Comparison of ENCODE assay signal across 8 cellular contexts in genomic region chr18:13216732-13217465, GRCh38. TPM values are rescaled to one million over a fixed set of nuclear protein-coding genes. Genes with fewer than 3 reads are reported as not detected.
A peak's percentile ranks its signal among the peaks of the same experiment; 100 is the strongest.
DNase-seq lines count a peak whose midpoint lies in the region; ATAC-seq and TF ChIP-seq lines count a peak whose summit lies in the region.

No MANE protein-coding gene starts in this region.

- H3K4me3 Mint-ChIP-seq in CD4-positive, alpha-beta T cell: peak overlapping the region; percentile 98

- peak; percentile 17 to 62 (median 38) for DNase-seq in CD4-positive, alpha-beta T cell
- DNase-seq in GM23248 (peak; percentile 24), SJSA1 (ENCODE audit: low read depth in 1 of 2, low spot score in 2 of 2) (no peak), ascending aorta (ENCODE audit: low spot score in 2 of 2) (peak in 1 of 2 donors; percentile 77), inferior parietal cortex (ENCODE audit: extremely low spot score) (peak; percentile 27), ureter (ENCODE audit: low spot score) (no peak), osteoblast (ENCODE audit: insufficient read length, low spot score, missing footprints) (no peak)
- DNase-seq in stimulated activated CD4-positive, alpha-beta T cell treated with anti-CD3 and anti-CD28 coated beads, Interleukin-1b, Interleukin-23, amount 100 ng/mL, for 48 hours: peak; percentile 45

- H3K27ac ChIP-seq in CD4-positive, alpha-beta T cell (ENCODE audit: low read depth, low read length): peak overlapping the region; percentile 15
- no peak overlapping the region for H3K27ac ChIP-seq in GM23248
- H3K27ac ChIP-seq in SJSA1: no peak overlapping the region
- H3K27ac ChIP-seq in ascending aorta: peak overlapping the region; percentile 89 to 92
- H3K27ac ChIP-seq in osteoblast (ENCODE audit: low read depth, low read length): no peak overlapping the region

- H4K20me1 ChIP-seq in GM23248 (ENCODE audit: insufficient read depth): no peaks in the 10 kb centered on the region
- H4K20me1 ChIP-seq in osteoblast (ENCODE audit: insufficient read depth, low read length): no peaks in the 10 kb centered on the region

- peaks cover 9% of the 10 kb centered on the region for H3K27me3 Mint-ChIP-seq in CD4-positive, alpha-beta T cell

- H3K79me2 ChIP-seq in GM23248 (ENCODE audit: insufficient read depth) (no peaks in the 10 kb centered on the region), osteoblast (ENCODE audit: insufficient read depth, low read length) (no peaks in the 10 kb centered on the region)

- H3K4me1 ChIP-seq in GM23248 (ENCODE audit: insufficient read depth) (no peaks in the 10 kb centered on the region), SJSA1 (replicated peaks) (peaks cover 14% of the 10 kb centered on the region), ascending aorta (peaks cover 3 to 16% of the 10 kb centered on the region in 2 donors), osteoblast (ENCODE audit: insufficient read depth, low read length) (no peaks in the 10 kb centered on the region)

- CTCF ChIA-PET in CD4-positive, alpha-beta T cell (lab: Charles Lee): interaction anchor here (0.7 to 1.9 kb wide), 20 partner anchors 10 to 414 kb away, joined by 3 to 7 read pairs (median 4); no protein-coding TSS in a partner anchor

- peaks cover 7% of the 10 kb centered on the region for H3K36me3 Mint-ChIP-seq in CD4-positive, alpha-beta T cell (ENCODE audit: low read depth)

- no peaks in the 10 kb centered on the region for H3K36me3 ChIP-seq in GM23248 (ENCODE audit: low read depth)
- H3K36me3 ChIP-seq in SJSA1: no peaks in the 10 kb centered on the region
- H3K36me3 ChIP-seq in ascending aorta: no peaks in the 10 kb centered on the region
- H3K36me3 ChIP-seq in osteoblast (ENCODE audit: insufficient read depth, low read length): no peaks in the 10 kb centered on the region

- POLR2A ChIA-PET in CD4-positive, alpha-beta T cell (lab: Charles Lee): interaction anchor here (0.6 to 2.0 kb wide), 16 partner anchors 51 to 509 kb away, joined by 3 to 12 read pairs (median 4); partner anchors contain the start of genes FAM210A and RNMT

- TF ChIP-seq CTCF in CD4-positive, alpha-beta T cell (IDR thresholded peaks at IDR 0.05): peak; percentile 21
- peak in 2 of 3 experiments; percentile 41 to 70 for TF ChIP-seq CTCF in ascending aorta (IDR thresholded peaks at IDR 0.05)
- TF ChIP-seq CTCF in osteoblast (IDR thresholded peaks at IDR 0.05; ENCODE audit: extremely low read depth, low read depth, low read length): no peak

- H2AFZ ChIP-seq in GM23248: no peak overlapping the region
- no peak overlapping the region for H2AFZ ChIP-seq in osteoblast (ENCODE audit: low read length)

- no peak overlapping the region for H3K4me2 ChIP-seq in GM23248 (ENCODE audit: unreplicated experiment)
- H3K4me2 ChIP-seq in osteoblast (ENCODE audit: insufficient read depth, low read length): no peak overlapping the region

- H3K4me1 Mint-ChIP-seq in CD4-positive, alpha-beta T cell (ENCODE audit: low read depth): peaks cover 42% of the 10 kb centered on the region

- WGBS in GM23248 (ENCODE audit: low coverage in 1 of 2, low lambda C conversion rate in 2 of 2, missing lambda C conversion rate in 2 of 2), 2 experiments: 7 to 9% methylated on average over 32 to 50 of the region's 59 CpGs

- in situ Hi-C loops in GM23248 (cut with MboI): loop anchor here (10.0 kb wide), 1 partner anchor 308 kb away; no protein-coding TSS in a partner anchor

- ATAC-seq in CD4-positive, alpha-beta T cell (ENCODE audit: poor library complexity): peak; percentile 37

- no peak overlapping the region for H3K9ac ChIP-seq in GM23248

- peak overlapping the region; percentile 90 for H3K27ac Mint-ChIP-seq in CD4-positive, alpha-beta T cell

- no peaks in the 10 kb centered on the region for H3K9me3 ChIP-seq in CD4-positive, alpha-beta T cell (ENCODE audit: control insufficient read depth, low read length)
- H3K9me3 ChIP-seq in GM23248 (ENCODE audit: low read depth) (no peaks in the 10 kb centered on the region), SJSA1 (replicated peaks) (no peaks in the 10 kb centered on the region), ascending aorta (no peaks in the 10 kb centered on the region), osteoblast (ENCODE audit: low read depth, low read length) (no peaks in the 10 kb centered on the region)

- intact Hi-C loops in CD4-positive, alpha-beta T cell (cut with DNase I, micrococcal nuclease): loop anchor here (1.0 to 10.0 kb wide), 14 partner anchors 50 to 585 kb away; partner anchors contain the start of genes FAM210A (in 2 of the 2) and RNMT (in 2 of the 2)
- intact Hi-C loops in ascending aorta (cut with DNase I): loop anchor here (1.0 to 5.0 kb wide), 6 partner anchors 44 to 585 kb away; no protein-coding TSS in a partner anchor

- peaks cover 7% of the 10 kb centered on the region; the same call in 1 of the 2 replicates for H3F3A ChIP-seq in GM23248 (ENCODE audit: insufficient read depth)

- H3K4me3 ChIP-seq in GM23248: peak overlapping the region; percentile 51; the same call in 1 of the 2 replicates
- peak overlapping the region; percentile 47 for H3K4me3 ChIP-seq in SJSA1
- H3K4me3 ChIP-seq in ascending aorta: peak overlapping the region; percentile 68 to 91
- no peak overlapping the region for H3K4me3 ChIP-seq in osteoblast (ENCODE audit: insufficient read depth, low read length)

- no peaks in the 10 kb centered on the region for H3K9me2 ChIP-seq in GM23248 (ENCODE audit: insufficient read depth)

- no peaks in the 10 kb centered on the region for H3K9me3 Mint-ChIP-seq in CD4-positive, alpha-beta T cell

- H3K27me3 ChIP-seq in CD4-positive, alpha-beta T cell (ENCODE audit: control insufficient read depth, insufficient read depth, low read length): peaks cover 5% of the 10 kb centered on the region
- peaks cover 79% of the 10 kb centered on the region for H3K27me3 ChIP-seq in GM23248 (replicated peaks; ENCODE audit: insufficient read depth)
- H3K27me3 ChIP-seq in SJSA1 (replicated peaks): peaks cover 77% of the 10 kb centered on the region
- no peaks in the 10 kb centered on the region for H3K27me3 ChIP-seq in ascending aorta
- peaks cover 66% of the 10 kb centered on the region for H3K27me3 ChIP-seq in osteoblast (ENCODE audit: insufficient read depth, low read length)

RNA-seq across cellular contexts. Expression of gene LDLRAD4, which starts 1.7 kb away (rescaled TPM):
- total RNA-seq in CD4-positive, alpha-beta T cell: 10 to 100 TPM; 51.9 to 52.7 TPM
- total RNA-seq in GM23248 (2014; rRNA removed; shearing (Covaris generic)): not detected in 2 replicates
- not detected in 2 replicates for polyA plus RNA-seq in GM23248 (2016; fragmentation: Nextera tagmentation; extraction: Ambion mirVana)
- 0.09 and 0.68 TPM in 2 replicates for total RNA-seq in SJSA1 (2014; rRNA removed; shearing (Covaris generic))
- total RNA-seq in ascending aorta: 21.0 TPM
- total RNA-seq in ureter: 39.7 TPM
- total RNA-seq in osteoblast: under 0.01 and 0.88 TPM in 2 replicates

Comparison
In these comparisons a context has a peak if more than half of its experiments do, and no peak if none do; other contexts are left out.
1. DNase-seq: peak in CD4-positive, alpha-beta T cell (10 of 10), GM23248 (single experiment), inferior parietal cortex (single experiment) and stimulated activated CD4-positive, alpha-beta T cell treated with anti-CD3 and anti-CD28 coated beads, Interleukin-1b, Interleukin-23, amount 100 ng/mL, for 48 hours (single experiment); none in SJSA1 (0 of 2), ureter (single experiment) and osteoblast (single experiment).
2. H3K27ac ChIP-seq: peak in CD4-positive, alpha-beta T cell (single experiment) and ascending aorta (2 of 2); none in GM23248 (single experiment), SJSA1 (single experiment) and osteoblast (single experiment).
3. RNA of gene LDLRAD4, which starts 1.7 kb away (total RNA-seq): 51.9 to 52.7 TPM in CD4-positive, alpha-beta T cell, 39.7 TPM in ureter (single experiment) and 21.0 TPM in ascending aorta (single experiment); 0.09 to 0.68 TPM in SJSA1, not detected in GM23248 and under 0.01 to 0.88 TPM in osteoblast; every median in the first group is over 10 times any median in the second.